In genomic region chr14:31921251-31921650, GRCh38 we compare ENCODE assay signal across 25 cellular contexts.
"Had no signal": no experiment of that assay in that cellular context is flagged by ENCODE, and none has a peak within 500 bp of the region (broad histone marks: within the 10 kb centered on the region; RNA-seq: fewer than 3 reads in every experiment).

No MANE protein-coding gene starts in this region.

- H3K4me3 ChIP-seq: body of pancreas, neural progenitor cell, right lobe of liver, tibial artery had no signal

- H3K4me3 Mint-ChIP-seq: activated CD4-positive, alpha-beta T cell treated with anti-CD3 and anti-CD28 coated beads, Interleukin-2, amount 10 ng/mL, durations not matched to agents 7 days and 5 days; activated CD8-positive, alpha-beta T cell treated with anti-CD3 and anti-CD28 coated beads for 36 hours; activated naive CD4-positive, alpha-beta T cell treated with anti-CD3 and anti-CD28 coated beads, Interleukin-2, amount 50 U/mL, for 24 hours; activated T-helper 1 cell treated with anti-CD3 and anti-CD28 coated beads, Interleukin-12 subunit alpha, Interleukin-12 subunit beta, Interleukin-2, Interleukin-4 antibody, amounts not matched to agents 30 ng/mL and 10 ng/mL and 1 ng/mL, durations not matched to agents 14 hours and 24 hours and 36 hours; mesothelial cell of epicardium; naive thymus-derived CD8-positive, alpha-beta T cell; neural progenitor cell; stimulated activated effector memory CD8-positive, alpha-beta T cell treated with anti-CD3 and anti-CD28 coated beads, Interleukin-12 subunit alpha, Interleukin-12 subunit beta, amount 100 ng/mL, for 72 hours; stimulated activated naive CD8-positive, alpha-beta T cell treated with anti-CD3 and anti-CD28 coated beads, Interleukin-15, amount 100 ng/mL, for 72 hours had no signal

- ATAC-seq: activated CD8-positive, alpha-beta T cell treated with anti-CD3 and anti-CD28 coated beads for 36 hours; body of pancreas; left ventricle myocardium superior; naive thymus-derived CD8-positive, alpha-beta T cell; right lobe of liver; stimulated activated effector memory CD8-positive, alpha-beta T cell treated with anti-CD3 and anti-CD28 coated beads, Interleukin-12 subunit alpha, Interleukin-12 subunit beta, amount 100 ng/mL, for 72 hours; stimulated activated naive CD8-positive, alpha-beta T cell treated with anti-CD3 and anti-CD28 coated beads, Interleukin-15, amount 100 ng/mL, for 72 hours had no signal

- DNase-seq: activated CD4-positive, alpha-beta T cell treated with anti-CD3 and anti-CD28 coated beads, Interleukin-2, amount 10 ng/mL, durations not matched to agents 7 days and 5 days; activated CD4-positive, CD25-positive, alpha-beta regulatory T cell treated with anti-CD3 and anti-CD28 coated beads, Interleukin-2, amount 50 U/mL, for 72 hours; activated CD8-positive, alpha-beta T cell treated with anti-CD3 and anti-CD28 coated beads for 36 hours; activated gamma-delta T cell; anterior cingulate cortex; body of pancreas; caudate nucleus; dermis blood vessel endothelial cell; effector CD8-positive, alpha-beta T cell; hippocampal formation; left ventricle myocardium superior; mammary epithelial cell; naive thymus-derived CD8-positive, alpha-beta T cell; posterior cingulate gyrus; right lobe of liver; small intestine; stimulated activated CD4-positive, alpha-beta T cell treated with anti-CD3 and anti-CD28 coated beads, Interleukin-2, amount 100 ng/mL, for 24 hours; stimulated activated naive CD8-positive, alpha-beta T cell treated with anti-CD3 and anti-CD28 coated beads, Interleukin-15, amount 100 ng/mL, for 72 hours; tibial artery; WERI-Rb-1 had no signal

- H3K9me3 ChIP-seq: body of pancreas, right lobe of liver, tibial artery had no signal

- H3K36me3 Mint-ChIP-seq: activated naive CD4-positive, alpha-beta T cell treated with anti-CD3 and anti-CD28 coated beads, Interleukin-2, amount 50 U/mL, for 24 hours; mesothelial cell of epicardium; naive thymus-derived CD8-positive, alpha-beta T cell; neural progenitor cell; stimulated activated effector memory CD8-positive, alpha-beta T cell treated with anti-CD3 and anti-CD28 coated beads, Interleukin-12 subunit alpha, Interleukin-12 subunit beta, amount 100 ng/mL, for 72 hours had no signal

- H3K27me3 ChIP-seq: body of pancreas, neural progenitor cell, right lobe of liver, tibial artery had no signal

- H3K9me3 Mint-ChIP-seq: activated CD4-positive, alpha-beta T cell treated with anti-CD3 and anti-CD28 coated beads, Interleukin-2, amount 10 ng/mL, durations not matched to agents 7 days and 5 days; activated CD8-positive, alpha-beta T cell treated with anti-CD3 and anti-CD28 coated beads for 36 hours; activated naive CD4-positive, alpha-beta T cell treated with anti-CD3 and anti-CD28 coated beads, Interleukin-2, amount 50 U/mL, for 24 hours; activated T-helper 1 cell treated with anti-CD3 and anti-CD28 coated beads, Interleukin-12 subunit alpha, Interleukin-12 subunit beta, Interleukin-2, Interleukin-4 antibody, amounts not matched to agents 30 ng/mL and 10 ng/mL and 1 ng/mL, durations not matched to agents 14 hours and 24 hours and 36 hours; naive thymus-derived CD8-positive, alpha-beta T cell; neural progenitor cell; stimulated activated effector memory CD8-positive, alpha-beta T cell treated with anti-CD3 and anti-CD28 coated beads, Interleukin-12 subunit alpha, Interleukin-12 subunit beta, amount 100 ng/mL, for 72 hours; stimulated activated naive CD8-positive, alpha-beta T cell treated with anti-CD3 and anti-CD28 coated beads, Interleukin-15, amount 100 ng/mL, for 72 hours had no signal

- H3K4me1 Mint-ChIP-seq: activated CD4-positive, alpha-beta T cell treated with anti-CD3 and anti-CD28 coated beads, Interleukin-2, amount 10 ng/mL, durations not matched to agents 7 days and 5 days; activated naive CD4-positive, alpha-beta T cell treated with anti-CD3 and anti-CD28 coated beads, Interleukin-2, amount 50 U/mL, for 24 hours; mesothelial cell of epicardium; naive thymus-derived CD8-positive, alpha-beta T cell; neural progenitor cell; stimulated activated effector memory CD8-positive, alpha-beta T cell treated with anti-CD3 and anti-CD28 coated beads, Interleukin-12 subunit alpha, Interleukin-12 subunit beta, amount 100 ng/mL, for 72 hours; stimulated activated naive CD8-positive, alpha-beta T cell treated with anti-CD3 and anti-CD28 coated beads, Interleukin-15, amount 100 ng/mL, for 72 hours had no signal

- H3K27me3 Mint-ChIP-seq: activated naive CD4-positive, alpha-beta T cell treated with anti-CD3 and anti-CD28 coated beads, Interleukin-2, amount 50 U/mL, for 24 hours; stimulated activated naive CD8-positive, alpha-beta T cell treated with anti-CD3 and anti-CD28 coated beads, Interleukin-15, amount 100 ng/mL, for 72 hours had no signal

- H3K27ac ChIP-seq: body of pancreas, neural progenitor cell, right lobe of liver, tibial artery, WERI-Rb-1 had no signal

- H3K27ac Mint-ChIP-seq: activated CD4-positive, alpha-beta T cell treated with anti-CD3 and anti-CD28 coated beads, Interleukin-2, amount 10 ng/mL, durations not matched to agents 7 days and 5 days; activated CD8-positive, alpha-beta T cell treated with anti-CD3 and anti-CD28 coated beads for 36 hours; activated naive CD4-positive, alpha-beta T cell treated with anti-CD3 and anti-CD28 coated beads, Interleukin-2, amount 50 U/mL, for 24 hours; activated T-helper 1 cell treated with anti-CD3 and anti-CD28 coated beads, Interleukin-12 subunit alpha, Interleukin-12 subunit beta, Interleukin-2, Interleukin-4 antibody, amounts not matched to agents 30 ng/mL and 10 ng/mL and 1 ng/mL, durations not matched to agents 14 hours and 24 hours and 36 hours; mesothelial cell of epicardium; naive thymus-derived CD8-positive, alpha-beta T cell; neural progenitor cell; stimulated activated effector memory CD8-positive, alpha-beta T cell treated with anti-CD3 and anti-CD28 coated beads, Interleukin-12 subunit alpha, Interleukin-12 subunit beta, amount 100 ng/mL, for 72 hours; stimulated activated naive CD8-positive, alpha-beta T cell treated with anti-CD3 and anti-CD28 coated beads, Interleukin-15, amount 100 ng/mL, for 72 hours had no signal
